27 cellular contexts compared by ENCODE assay signal in genomic region chr3:188206787-188207186, GRCh38. TPM values are rescaled to one million over a fixed set of nuclear protein-coding genes. Genes with fewer than 3 reads are reported as not detected.
A peak's percentile ranks its signal among the peaks of the same experiment; 100 is the strongest.
DNase-seq lines count a peak whose midpoint lies in the region; ATAC-seq and TF ChIP-seq lines count a peak whose summit lies in the region.
"Had no signal": no experiment of that assay in that cellular context is flagged by ENCODE, and none has a peak within 500 bp of the region (broad histone marks: within the 10 kb centered on the region; RNA-seq: fewer than 3 reads in every experiment).

No MANE protein-coding gene starts in this region.

- H3K27me3 ChIP-seq in ascending aorta = no peaks in the 10 kb centered on the region
- H3K27me3 ChIP-seq in muscle layer of duodenum (ENCODE audit: low read depth, low read length) = no peaks in the 10 kb centered on the region
- H3K27me3 ChIP-seq in thoracic aorta (replicated peaks; ENCODE audit: insufficient read depth) = no peaks in the 10 kb centered on the region
- H3K27me3 ChIP-seq: adrenal gland, BE2C, body of pancreas had no signal

- TF ChIP-seq CTCF in HEK293 (tag by site-specific recombination; IDR thresholded peaks at IDR 0.05) (no peak), ascending aorta (IDR thresholded peaks at IDR 0.05) (no peak), thoracic aorta (IDR thresholded peaks at IDR 0.05) (no peak)

- no peak overlapping the region for H3K4me3 ChIP-seq in HEK293 (ENCODE audit: low read depth, low read length)
- H3K4me3 ChIP-seq in ascending aorta = no peak overlapping the region
- H3K4me3 ChIP-seq in muscle layer of duodenum (ENCODE audit: low read depth in 1 of 2, low read length in 2 of 2) = no peak overlapping the region
- no peak overlapping the region for H3K4me3 ChIP-seq in thoracic aorta
- H3K4me3 ChIP-seq: adrenal gland, body of pancreas, K562 had no signal

- H3K4me1 ChIP-seq in HEK293 (ENCODE audit: control insufficient read depth, insufficient read depth, low read length) (0 out of 2 replicates have a peak, but pooled peaks cover 2% of the 10 kb centered on the region), ascending aorta (peaks cover 14 to 60% of the 10 kb centered on the region in 2 donors), muscle layer of duodenum (ENCODE audit: control insufficient read depth in 1 of 2, insufficient read depth in 2 of 2, low read length in 2 of 2) (peaks cover 0 to 22% of the 10 kb centered on the region in 2 donors), thoracic aorta (ENCODE audit: control insufficient read depth in 1 of 2, low read depth in 2 of 2) (peaks cover 34 to 84% of the 10 kb centered on the region in 2 donors)
- H3K4me1 ChIP-seq: BE2C, body of pancreas had no signal

- H3K27ac ChIP-seq in HEK293 (ENCODE audit: extremely low read depth, low read depth, low read length) (no peak overlapping the region), ascending aorta (peak overlapping the region; percentile 7 to 96), muscle layer of duodenum (ENCODE audit: low read length) (peak overlapping the region; percentile 4), thoracic aorta (peak overlapping the region; percentile 1 to 98)
- H3K27ac ChIP-seq: adrenal gland, body of pancreas had no signal

- ATAC-seq in thoracic aorta (ENCODE audit: insufficient number of reproducible peaks, low FRiP score, low read depth) = no peak
- ATAC-seq: activated CD8-positive, alpha-beta T cell treated with anti-CD3 and anti-CD28 coated beads for 36 hours; left cardiac atrium had no signal

- CTCF ChIA-PET in HEK293 (lab: Yijun Ruan, JAX) = interaction anchor here (0.6 to 1.7 kb wide), 6 partner anchors 14 to 1551 kb away, joined by 3 to 5 read pairs (median 3); no protein-coding TSS in a partner anchor

- no peak for DNase-seq in ascending aorta (ENCODE audit: low spot score in 2 of 2)
- no peak for DNase-seq in thoracic aorta (ENCODE audit: low spot score)
- no peak for DNase-seq in NCI-H526 treated with DMSO at 0.1 percent for 48 hours (lab: John Stamatoyannopoulos, UW)
- DNase-seq in NOMO-1 treated with DMSO at 0.1 percent for 48 hours (lab: John Stamatoyannopoulos, UW; ENCODE audit: unreplicated experiment) = no peak
- DNase-seq in dedifferentiated amniotic fluid mesenchymal stem cell (ENCODE audit: extremely low spot score) = no peak
- DNase-seq: ACHN; activated CD8-positive, alpha-beta T cell treated with anti-CD3 and anti-CD28 coated beads for 36 hours; activated naive CD4-positive, alpha-beta T cell treated with anti-CD3 and anti-CD28 coated beads, Interleukin-2, amount 10 ng/mL, durations not matched to agents 7 days and 5 days; BE2C; CD8-positive, alpha-beta memory T cell; cerebellar nuclear complex; GOT3; hypothalamus; left cardiac atrium; NCI-H1930; NCI-H2171 treated with DMSO at 0.1 percent for 48 hours; NCI-H510A treated with DMSO at 0.1 percent for 48 hours; Right ventricle myocardium superior; stimulated activated CD4-positive, alpha-beta T cell treated with anti-CD3 and anti-CD28 coated beads, Interleukin-15, amount 100 ng/mL, for 24 hours; stimulated activated CD4-positive, alpha-beta T cell treated with anti-CD3 and anti-CD28 coated beads, Interleukin-4, amount 100 ng/mL, for 4 hours; substantia nigra; T-helper 2 cell had no signal

- H3K36me3 ChIP-seq in HEK293 (ENCODE audit: control insufficient read depth in 2 of 2, insufficient read depth in 1 of 2, low read length in 2 of 2) (no peaks in the 10 kb centered on the region), ascending aorta (no peaks in the 10 kb centered on the region), muscle layer of duodenum (ENCODE audit: control insufficient read depth in 1 of 2, insufficient read depth in 2 of 2, low read length in 2 of 2) (peaks cover 0 to 4% of the 10 kb centered on the region in 2 donors), thoracic aorta (no peaks in the 10 kb centered on the region)
- H3K36me3 ChIP-seq: adrenal gland, BE2C had no signal

- intact Hi-C loops in ascending aorta (cut with DNase I) = no loop called here

- POLR2A ChIA-PET in HEK293 (lab: Yijun Ruan, JAX) = interaction anchor here (0.7 kb wide), 1 partner anchor 156 kb away, joined by 5 read pairs; no protein-coding TSS in a partner anchor

- H3K9me3 ChIP-seq in HEK293 (ENCODE audit: control insufficient read depth, insufficient read depth, low read depth, low read length) (no peaks in the 10 kb centered on the region), ascending aorta (no peaks in the 10 kb centered on the region), muscle layer of duodenum (ENCODE audit: control insufficient read depth in 1 of 2, low read length in 2 of 2) (no peaks in the 10 kb centered on the region), thoracic aorta (no peaks in the 10 kb centered on the region)
- H3K9me3 ChIP-seq: adrenal gland, BE2C, body of pancreas had no signal

TF ChIP-seq in HEK293, 187 proteins besides CTCF, POLR2A, EP300 and RAD21:
- TF ChIP-seq ZNF501 (tag by site-specific recombination; IDR thresholded peaks at IDR 0.05) = no peak
- no peak for TF ChIP-seq ZNF677 (tag by site-specific recombination; IDR thresholded peaks at IDR 0.05)
- no peak for TF ChIP-seq ZNF2 (tag by site-specific recombination; IDR thresholded peaks at IDR 0.05)
- peak; percentile 89 for TF ChIP-seq ZNF664 (tag by site-specific recombination; IDR thresholded peaks at IDR 0.05)

RNA-seq across cellular contexts. Expression of gene LPP, which starts 52.8 kb away (rescaled TPM):
- total RNA-seq in ascending aorta (1,791 TPM), thoracic aorta (1,000 to 10,000 TPM; 1,568 to 1,607 TPM)
